15 cellular contexts compared by ENCODE assay signal in the genomic region with DNA sequence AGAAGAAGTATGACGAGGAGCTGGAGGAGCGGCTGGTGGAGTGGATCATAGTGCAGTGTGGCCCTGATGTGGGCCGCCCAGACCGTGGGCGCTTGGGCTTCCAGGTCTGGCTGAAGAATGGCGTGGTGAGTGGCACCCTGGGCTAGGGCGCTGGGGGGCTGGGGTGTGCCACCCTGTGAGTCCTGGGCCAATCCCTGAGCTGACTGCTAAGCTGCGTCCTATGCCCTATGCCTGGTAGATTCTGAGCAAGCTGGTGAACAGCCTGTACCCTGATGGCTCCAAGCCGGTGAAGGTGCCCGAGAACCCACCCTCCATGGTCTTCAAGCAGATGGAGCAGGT. TPM values are rescaled to one million over a fixed set of nuclear protein-coding genes. Genes with fewer than 3 reads are reported as not detected.
DNase-seq lines count a peak whose midpoint lies in the region; ATAC-seq and TF ChIP-seq lines count a peak whose summit lies in the region.
"Had no signal": no experiment of that assay in that cellular context is flagged by ENCODE, and none has a peak within 500 bp of the region (broad histone marks: within the 10 kb centered on the region; RNA-seq: fewer than 3 reads in every experiment).

No MANE protein-coding gene starts in this region.

- intact Hi-C loops in ascending aorta (cut with DNase I) = no loop called here

- peak overlapping the region; percentile 77; the same call in 1 of the 2 replicates for H3K4me2 ChIP-seq in SK-N-SH
- peak overlapping the region; percentile 85 for H3K4me2 ChIP-seq in mesenchymal stem cell (ENCODE audit: low read length, poor library complexity, severe bottlenecking)

- H3K27me3 ChIP-seq in SK-N-SH (ENCODE audit: insufficient read depth) (no peaks in the 10 kb centered on the region), ascending aorta (no peaks in the 10 kb centered on the region), mesenchymal stem cell (ENCODE audit: control insufficient read depth in 1 of 2, insufficient read depth in 1 of 2, low read length in 2 of 2) (no peaks in the 10 kb centered on the region), stomach smooth muscle (ENCODE audit: control insufficient read depth in 1 of 2, insufficient read depth in 2 of 2, low read length in 2 of 2) (no peaks in the 10 kb centered on the region)
- H3K27me3 ChIP-seq: MG63 had no signal

- H2BK120ac ChIP-seq in mesenchymal stem cell (ENCODE audit: low read depth, low read length) = no peak overlapping the region

- no peak for TF ChIP-seq POLR2A in GM18505 (IDR thresholded peaks at IDR 0.05; ENCODE audit: borderline replicate concordance, extremely low read depth, insufficient read depth, insufficient read length)

- peak overlapping the region in 1 of 2 experiments; percentile 14 for H3K23ac ChIP-seq in mesenchymal stem cell (ENCODE audit: low read length in 2 of 2)

- no peak for ATAC-seq in SK-N-SH treated with all-trans-retinoic acid at 6 μM for 48 hours
- ATAC-seq in HG03442 (IDR thresholded peaks at IDR 0.05; ENCODE audit: unreplicated experiment) = no peak
- no peak for ATAC-seq in GM18505 (IDR thresholded peaks at IDR 0.05; ENCODE audit: unreplicated experiment)
- no peak for ATAC-seq in HG03159 (IDR thresholded peaks at IDR 0.05; ENCODE audit: unreplicated experiment)

- H3K14ac ChIP-seq in mesenchymal stem cell (ENCODE audit: low read length in 2 of 2) = no peak overlapping the region

- H3K4ac ChIP-seq in mesenchymal stem cell (ENCODE audit: low read depth in 1 of 2, low read length in 2 of 2) = no peak overlapping the region

- no peak overlapping the region for H3K4me3 ChIP-seq in SK-N-SH (ENCODE audit: low read depth in 2 of 2, low read length in 1 of 2)
- H3K4me3 ChIP-seq in ascending aorta = peak overlapping the region; percentile 68 to 97
- no peak overlapping the region for H3K4me3 ChIP-seq in mesenchymal stem cell (ENCODE audit: insufficient read depth in 1 of 2, low read depth in 1 of 2, low read length in 2 of 2)
- peak overlapping the region; percentile 96 to 98 for H3K4me3 ChIP-seq in stomach smooth muscle (ENCODE audit: low read length in 2 of 2)
- H3K4me3 ChIP-seq: MG63 had no signal

- H2BK15ac ChIP-seq in mesenchymal stem cell (ENCODE audit: low read depth, poor library complexity, severe bottlenecking) = no peak overlapping the region

- no peak overlapping the region for H4K8ac ChIP-seq in mesenchymal stem cell (ENCODE audit: low read length)

- peaks cover 23% of the 10 kb centered on the region for H3F3A ChIP-seq in SK-N-SH (replicated peaks; ENCODE audit: insufficient read depth)

- TF ChIP-seq RAD21 in SK-N-SH (IDR thresholded peaks at IDR 0.05; ENCODE audit: low read length) = no peak

- H3K9me2 ChIP-seq in SK-N-SH = no peaks in the 10 kb centered on the region

- no peak overlapping the region for H3K9ac ChIP-seq in SK-N-SH
- no peak overlapping the region for H3K9ac ChIP-seq in mesenchymal stem cell (ENCODE audit: low read length)
- H3K9ac ChIP-seq in stomach smooth muscle (ENCODE audit: low read length in 2 of 2) = peak overlapping the region; percentile 100
- H3K9ac ChIP-seq: parathyroid adenoma had no signal

- no peak overlapping the region for H4K91ac ChIP-seq in mesenchymal stem cell (ENCODE audit: low read length)

- H3K9me3 ChIP-seq in SK-N-SH (no peaks in the 10 kb centered on the region), ascending aorta (no peaks in the 10 kb centered on the region), mesenchymal stem cell (ENCODE audit: control insufficient read depth, low read length) (no peaks in the 10 kb centered on the region), stomach smooth muscle (ENCODE audit: control insufficient read depth in 2 of 2, low read length in 2 of 2) (no peaks in the 10 kb centered on the region)
- H3K9me3 ChIP-seq: MG63 had no signal

- CTCF ChIA-PET in SK-N-SH (lab: Yijun Ruan, JAX) = interaction anchor here (0.8 kb wide), 1 partner anchor 13 kb away, joined by 3 read pairs; no protein-coding TSS in a partner anchor

- peaks cover 4% of the 10 kb centered on the region for H3K79me1 ChIP-seq in mesenchymal stem cell (replicated peaks; ENCODE audit: low read length, poor library complexity, severe bottlenecking)

- DNase-seq in SK-N-SH (no peak), ascending aorta (ENCODE audit: low spot score in 2 of 2) (no peak), mesenchymal stem cell (no peak)
- DNase-seq: activated CD4-positive, alpha-beta memory T cell treated with anti-CD3 and anti-CD28 coated beads for 36 hours; effector CD4-positive, alpha-beta T cell; glutamatergic neuron; MG63 had no signal

- H3K4me1 ChIP-seq in SK-N-SH (ENCODE audit: control insufficient read depth in 1 of 2, insufficient read depth in 2 of 2, low read depth in 1 of 2, low read length in 1 of 2) (peaks cover 8 to 13% of the 10 kb centered on the region in 2 experiments; a peak in 3 of 4 replicates), ascending aorta (peaks cover 13 to 16% of the 10 kb centered on the region in 2 donors), mesenchymal stem cell (ENCODE audit: control insufficient read depth, insufficient read depth, low read depth, low read length) (peaks cover 54% of the 10 kb centered on the region), stomach smooth muscle (ENCODE audit: control insufficient read depth, insufficient read depth, low read length) (peaks cover 59% of the 10 kb centered on the region)
- H3K4me1 ChIP-seq: parathyroid adenoma had no signal

- no peak overlapping the region for H3K18ac ChIP-seq in mesenchymal stem cell (ENCODE audit: low read depth in 1 of 2, low read length in 2 of 2)

- 92% methylated on average over 2 of the region's 10 CpGs for WGBS in SK-N-SH (ENCODE audit: low lambda C conversion rate)
- WGBS in mesenchymal stem cell = 94% methylated on average over 10 of the region's 10 CpGs

- peaks cover 26% of the 10 kb centered on the region; the same call in 1 of the 2 replicates for H4K20me1 ChIP-seq in SK-N-SH (ENCODE audit: insufficient read depth)

- H3K36me3 ChIP-seq in SK-N-SH (replicated peaks in 1 of 2; ENCODE audit: control insufficient read depth in 1 of 2, insufficient read depth in 2 of 2, low read length in 1 of 2) (peaks cover 0 to 23% of the 10 kb centered on the region in 2 experiments), ascending aorta (peaks cover 50 to 65% of the 10 kb centered on the region in 2 donors), mesenchymal stem cell (ENCODE audit: control insufficient read depth in 1 of 2, insufficient read depth in 2 of 2, low read depth in 1 of 2, low read length in 2 of 2) (peaks cover 25 to 49% of the 10 kb centered on the region in 2 experiments), stomach smooth muscle (ENCODE audit: control insufficient read depth in 2 of 2, insufficient read depth in 2 of 2, low read length in 2 of 2) (peaks cover 45 to 54% of the 10 kb centered on the region in 2 donors)
- H3K36me3 ChIP-seq: MG63 had no signal

- no peak for TF ChIP-seq CTCF in SK-N-SH (IDR thresholded peaks at IDR 0.05)
- TF ChIP-seq CTCF in ascending aorta (IDR thresholded peaks at IDR 0.05) = no peak

- H2BK5ac ChIP-seq in mesenchymal stem cell (ENCODE audit: low read depth, low read length, poor library complexity, severe bottlenecking) = no peak overlapping the region

- POLR2A ChIA-PET in SK-N-SH (lab: Yijun Ruan, JAX) = interaction anchor here (1.0 kb wide), 2 partner anchors 12 to 28 kb away, joined by 3 read pairs; partner anchors contain the start of gene PCSK7

- no peak overlapping the region for H2AFZ ChIP-seq in SK-N-SH (ENCODE audit: low read depth)
- H2AFZ ChIP-seq in mesenchymal stem cell (ENCODE audit: low read depth, low read length) = no peak overlapping the region
- H2AFZ ChIP-seq: parathyroid adenoma had no signal

- TF ChIP-seq EP300 in SK-N-SH (IDR thresholded peaks at IDR 0.05; ENCODE audit: borderline replicate concordance in 1 of 2, low read depth in 1 of 2, low read length in 1 of 2) = no peak

- peaks cover 59% of the 10 kb centered on the region for H3K79me2 ChIP-seq in SK-N-SH (ENCODE audit: insufficient read depth)
- H3K79me2 ChIP-seq: parathyroid adenoma had no signal

- no peak overlapping the region for H2AK5ac ChIP-seq in mesenchymal stem cell (ENCODE audit: low read length, severe bottlenecking)

- H2BK12ac ChIP-seq in mesenchymal stem cell (ENCODE audit: low read length in 2 of 2) = no peak overlapping the region

- no peak overlapping the region for H3K27ac ChIP-seq in SK-N-SH (ENCODE audit: low read depth in 2 of 2, low read length in 1 of 2)
- peak overlapping the region; percentile 96 to 98 for H3K27ac ChIP-seq in ascending aorta
- peak overlapping the region; percentile 13 for H3K27ac ChIP-seq in mesenchymal stem cell (ENCODE audit: low read length, poor library complexity, severe bottlenecking)
- peak overlapping the region; percentile 100 for H3K27ac ChIP-seq in stomach smooth muscle (ENCODE audit: low read length)
- H3K27ac ChIP-seq: 22Rv1, HL-60, parathyroid adenoma had no signal

TF ChIP-seq in SK-N-SH treated with all-trans-retinoic acid at 6 μM for 48 hours, 23 proteins besides CTCF, POLR2A, EP300 and RAD21 (continues in another document):
- no peak for TF ChIP-seq BACH2 (CRISPR knock-in tag; IDR thresholded peaks at IDR 0.05; ENCODE audit: borderline replicate concordance)

RNA-seq across cellular contexts. Expression of gene TAGLN, which starts 3.9 kb away (rescaled TPM):
- polyA plus RNA-seq in SK-N-SH (2012; rRNA removed) = 519 and 811 TPM in 2 replicates
- polyA plus RNA-seq in SK-N-SH (2012; cell fraction: cytosol; rRNA removed) = 447 and 526 TPM in 2 replicates
- polyA plus RNA-seq in SK-N-SH (2012; cell fraction: nucleus; rRNA removed) = 571 and 676 TPM in 2 replicates
- total RNA-seq in ascending aorta = 6,542 TPM
- 563 TPM for polyA plus RNA-seq in mesenchymal stem cell (2013, experiment 1 of 2)
- polyA plus RNA-seq in mesenchymal stem cell (2013, experiment 2 of 2) = 558 TPM

RNA-seq across cellular contexts. Expression of gene SIDT2, which starts 24.5 kb away (rescaled TPM):
- 17.3 and 17.5 TPM in 2 replicates for polyA plus RNA-seq in SK-N-SH (2012; rRNA removed)
- polyA plus RNA-seq in SK-N-SH (2012; cell fraction: cytosol; rRNA removed) = 8.0 and 12.6 TPM in 2 replicates
- 39.5 and 52.3 TPM in 2 replicates for polyA plus RNA-seq in SK-N-SH (2012; cell fraction: nucleus; rRNA removed)
- 45.4 TPM for total RNA-seq in ascending aorta
- 32.2 TPM for polyA plus RNA-seq in mesenchymal stem cell (2013, experiment 1 of 2)
- 32.8 TPM for polyA plus RNA-seq in mesenchymal stem cell (2013, experiment 2 of 2)

RNA-seq across cellular contexts. Expression of gene PCSK7, which starts 28.8 kb away (rescaled TPM):
- 49.7 and 52.1 TPM in 2 replicates for polyA plus RNA-seq in SK-N-SH (2012; rRNA removed)
- polyA plus RNA-seq in SK-N-SH (2012; cell fraction: cytosol; rRNA removed) = 22.8 and 36.1 TPM in 2 replicates
- polyA plus RNA-seq in SK-N-SH (2012; cell fraction: nucleus; rRNA removed) = 133 and 171 TPM in 2 replicates
- 112 TPM for total RNA-seq in ascending aorta
- 18.3 TPM for polyA plus RNA-seq in mesenchymal stem cell (2013, experiment 1 of 2)
- 17.5 TPM for polyA plus RNA-seq in mesenchymal stem cell (2013, experiment 2 of 2)

RNA-seq across cellular contexts. Expression of gene RNF214, which starts 29.4 kb away (rescaled TPM):
- 11.9 and 15.4 TPM in 2 replicates for polyA plus RNA-seq in SK-N-SH (2012; rRNA removed)
- polyA plus RNA-seq in SK-N-SH (2012; cell fraction: cytosol; rRNA removed) = 10.4 and 11.4 TPM in 2 replicates
- 25.9 and 36.4 TPM in 2 replicates for polyA plus RNA-seq in SK-N-SH (2012; cell fraction: nucleus; rRNA removed)
- 0.53 TPM for total RNA-seq in ascending aorta
- 13.9 TPM for polyA plus RNA-seq in mesenchymal stem cell (2013, experiment 1 of 2)
- 13.3 TPM for polyA plus RNA-seq in mesenchymal stem cell (2013, experiment 2 of 2)

RNA-seq across cellular contexts. Expression of gene PAFAH1B2, which starts 59.0 kb away (rescaled TPM):
- polyA plus RNA-seq in SK-N-SH (2012; rRNA removed) = 19.6 and 27.3 TPM in 2 replicates
- 25.9 and 27.4 TPM in 2 replicates for polyA plus RNA-seq in SK-N-SH (2012; cell fraction: cytosol; rRNA removed)
- polyA plus RNA-seq in SK-N-SH (2012; cell fraction: nucleus; rRNA removed) = 25.4 and 27.2 TPM in 2 replicates
- total RNA-seq in ascending aorta = 60.7 TPM
- polyA plus RNA-seq in mesenchymal stem cell (2013, experiment 1 of 2) = 44.5 TPM
- 45.9 TPM for polyA plus RNA-seq in mesenchymal stem cell (2013, experiment 2 of 2)

Comparison
In these comparisons a context has a peak if more than half of its experiments do, and no peak if none do; other contexts are left out.
1. H3K27ac ChIP-seq: peak in ascending aorta (2 of 2), mesenchymal stem cell (single experiment) and stomach smooth muscle (single experiment); none in SK-N-SH (0 of 2).
2. H3K4me3 ChIP-seq: peak in ascending aorta (2 of 2) and stomach smooth muscle (2 of 2); none in SK-N-SH (0 of 2) and mesenchymal stem cell (0 of 2).
3. H3K9ac ChIP-seq: peak in stomach smooth muscle (2 of 2); none in SK-N-SH (single experiment) and mesenchymal stem cell (single experiment).